ENCODE assay signal across 9 cellular contexts in the genomic region with DNA sequence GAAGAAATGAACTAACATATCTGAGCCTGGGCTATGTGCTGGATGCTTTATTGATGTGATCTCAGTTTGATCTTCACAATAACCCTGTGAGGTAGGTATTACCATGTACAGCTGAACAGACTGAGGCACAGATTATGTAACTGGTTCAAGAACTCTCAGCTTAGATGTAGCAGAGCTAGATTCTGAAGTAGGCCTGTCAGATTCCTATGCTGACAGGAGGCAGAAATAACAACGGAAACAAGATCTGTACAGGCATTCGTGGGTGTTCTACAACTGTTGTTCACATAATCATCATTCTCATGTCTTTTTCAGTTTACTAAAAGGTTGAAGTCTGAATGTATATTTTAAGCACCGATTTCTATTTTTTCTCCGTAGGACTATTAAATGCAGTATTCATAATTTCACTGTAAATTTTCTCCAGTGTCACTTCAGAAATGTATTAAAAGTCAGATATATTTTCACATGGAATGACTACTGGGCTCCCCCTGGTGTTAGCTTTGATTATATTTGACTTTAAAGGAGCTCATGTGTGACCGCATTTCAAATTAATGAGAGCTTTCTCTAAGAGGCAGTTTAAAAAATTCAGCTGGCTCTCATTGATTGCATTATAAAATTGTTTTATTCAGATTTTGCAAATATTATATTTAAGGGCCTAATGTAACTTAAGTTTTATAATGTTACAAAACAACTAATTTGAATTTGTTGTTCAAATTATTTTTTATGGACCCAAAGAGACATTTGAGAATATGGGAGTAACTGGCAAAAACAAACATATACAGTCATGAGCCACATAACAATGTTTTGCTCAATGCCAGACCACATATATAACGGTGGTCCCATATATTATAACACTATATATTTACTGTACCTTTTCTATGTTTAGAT. TPM values are rescaled to one million over a fixed set of nuclear protein-coding genes. Genes with fewer than 3 reads are reported as not detected.
A peak's percentile ranks its signal among the peaks of the same experiment; 100 is the strongest.
DNase-seq lines count a peak whose midpoint lies in the region; ATAC-seq, FAIRE-seq and TF ChIP-seq lines count a peak whose summit lies in the region.
"Had no signal": no experiment of that assay in that cellular context is flagged by ENCODE, and none has a peak within 500 bp of the region (broad histone marks: within the 10 kb centered on the region; RNA-seq: fewer than 3 reads in every experiment).

No MANE protein-coding gene starts in this region.

- peak in 8 of 11 experiments; percentile 26 to 63 (median 50) for TF ChIP-seq CTCF in spleen (IDR thresholded peaks at IDR 0.05 in 8 of 11, conservative IDR thresholded peaks at IDR 0.05 in 3 of 11)

- no peak overlapping the region for H3K27ac ChIP-seq in spleen

- intact Hi-C loops in spleen (cut with DNase I; ENCODE audit: low total_unique reads) = no loop called here

- DNase-seq in CMK (ENCODE audit: low read depth) (peak; percentile 41), HTR-8/SVneo (ENCODE audit: insufficient read length, low spot score) (peak; percentile 27), RKO (ENCODE audit: low spot score) (peak; percentile 53), fibroblast of peridontal ligament (ENCODE audit: extremely low read depth) (peak; percentile 63), spleen (no peak)

- TF ChIP-seq POLR2A in spleen (IDR thresholded peaks at IDR 0.05) = no peak

- FAIRE-seq in HTR-8/SVneo (lab: Jason Lieb, UNC) = no peak

- H3K36me3 ChIP-seq in spleen = no peaks in the 10 kb centered on the region

- 65 to 75% (median 67%) methylated on average over 6 of the region's 6 CpGs for WGBS in spleen, 5 donors

- no peak overlapping the region for H3K4me3 ChIP-seq in spleen

- no peak for ATAC-seq in GM21529 (IDR thresholded peaks at IDR 0.05; ENCODE audit: unreplicated experiment)
- no peak for ATAC-seq in HG03280 (IDR thresholded peaks at IDR 0.05; ENCODE audit: unreplicated experiment)
- no peak for ATAC-seq in GM18907 (IDR thresholded peaks at IDR 0.05; ENCODE audit: unreplicated experiment)

- H3K4me1 ChIP-seq in spleen = no peaks in the 10 kb centered on the region

- no peaks in the 10 kb centered on the region for H3K9me3 ChIP-seq in spleen

- H3K27me3 ChIP-seq in spleen (replicated peaks in 1 of 7) = peaks cover 0 to 8% (median 0%) of the 10 kb centered on the region in 7 donors

RNA-seq across cellular contexts. Expression of gene SLC17A4, which starts 36.4 kb away (rescaled TPM):
- total RNA-seq in spleen = not detected
- not detected for polyA plus RNA-seq in spleen
- polyA plus RNA-seq: IgD-negative memory B cell had no signal
